Comparison of ENCODE assay signal across 18 cellular contexts in genomic region chr2:239108459-239108858, GRCh38.
DNase-seq lines count a peak whose midpoint lies in the region; ATAC-seq and TF ChIP-seq lines count a peak whose summit lies in the region.
"Had no signal": no experiment of that assay in that cellular context is flagged by ENCODE, and none has a peak within 500 bp of the region (broad histone marks: within the 10 kb centered on the region; RNA-seq: fewer than 3 reads in every experiment).

No MANE protein-coding gene starts in this region.

- peaks cover 76% of the 10 kb centered on the region for H3K36me3 ChIP-seq in BLaER1
- peaks cover 22 to 93% (median 25%) of the 10 kb centered on the region in 3 donors for H3K36me3 ChIP-seq in esophagus squamous epithelium
- H3K36me3 ChIP-seq in neuronal stem cell (replicated peaks in 1 of 2; ENCODE audit: control insufficient read depth in 2 of 2, insufficient read depth in 2 of 2, low read length in 2 of 2), result peaks cover 20 to 62% of the 10 kb centered on the region in 2 donors

- no peak overlapping the region for H2AK5ac ChIP-seq in neuronal stem cell (ENCODE audit: low read depth, low read length)

- H3K4me2 ChIP-seq in BLaER1, result peak overlapping the region; percentile 95; the same call in 1 of the 2 replicates
- no peak overlapping the region for H3K4me2 ChIP-seq in neuronal stem cell (ENCODE audit: insufficient read depth, low read length, poor library complexity, severe bottlenecking)

- no peak overlapping the region for H3K4ac ChIP-seq in neuronal stem cell (ENCODE audit: low read length)

- no peak overlapping the region for H4K91ac ChIP-seq in neuronal stem cell (ENCODE audit: low read depth, low read length, poor library complexity)

- H4K20me1 ChIP-seq in BLaER1, result peaks cover 38% of the 10 kb centered on the region

- peaks cover 4% of the 10 kb centered on the region for H3K79me1 ChIP-seq in neuronal stem cell (ENCODE audit: low read depth, low read length)

- H3K4me3 ChIP-seq in BLaER1 (no peak overlapping the region), esophagus squamous epithelium (no peak overlapping the region), neuronal stem cell (ENCODE audit: low read length in 2 of 2) (no peak overlapping the region)
- H3K4me3 ChIP-seq: SK-N-MC had no signal

- H3K14ac ChIP-seq in neuronal stem cell (ENCODE audit: low read length), result peak overlapping the region; percentile 56

- H3K27ac ChIP-seq in BLaER1 (no peak overlapping the region), esophagus squamous epithelium (peak overlapping the region in 3 of 4 donors; percentile 29 to 45 (median 34)), neuronal stem cell (replicated peaks; ENCODE audit: low read length) (no peak overlapping the region)
- H3K27ac ChIP-seq: SK-N-MC had no signal

- no peak overlapping the region for H2BK12ac ChIP-seq in neuronal stem cell (ENCODE audit: low read length)

- peak overlapping the region; percentile 48 for H3K18ac ChIP-seq in neuronal stem cell (ENCODE audit: low read length)

- H3K23ac ChIP-seq in neuronal stem cell (ENCODE audit: low read depth, low read length, poor library complexity), result no peak overlapping the region

- 64 to 92% methylated on average over 2 to 4 of the region's 6 CpGs for WGBS in esophagus squamous epithelium, 2 donors
- no CpG with 5 or more reads among the region's 6 CpGs for WGBS in neuronal stem cell (ENCODE audit: extremely low coverage in 2 of 2, insufficient read length in 2 of 2, insufficient replicate concordance in 1 of 2), 2 donors

- H3K9me3 ChIP-seq in BLaER1 (no peaks in the 10 kb centered on the region), esophagus squamous epithelium (no peaks in the 10 kb centered on the region), neuronal stem cell (replicated peaks in 1 of 2; ENCODE audit: control insufficient read depth in 2 of 2, insufficient read depth in 1 of 2, low read depth in 1 of 2, low read length in 2 of 2) (no peaks in the 10 kb centered on the region)

- no peak overlapping the region for H2BK15ac ChIP-seq in neuronal stem cell (ENCODE audit: low read length)

- H4K8ac ChIP-seq in neuronal stem cell (ENCODE audit: low read depth, low read length), result peak overlapping the region; percentile 43

- no peak for ATAC-seq in HG02588 (IDR thresholded peaks at IDR 0.05; ENCODE audit: unreplicated experiment)
- ATAC-seq in HG02571 (IDR thresholded peaks at IDR 0.05; ENCODE audit: unreplicated experiment), result no peak
- ATAC-seq: HCT116 had no signal

- DNase-seq in esophagus squamous epithelium (lab: John Stamatoyannopoulos, UW) (no peak), neuronal stem cell (ENCODE audit: low spot score) (no peak), NCI-H1092 (lab: John Stamatoyannopoulos, UW) (no peak), RKO (ENCODE audit: low spot score) (no peak)
- DNase-seq: C1 segment of cervical spinal cord; CD8-positive, alpha-beta memory T cell; EL; GOT3; NCI-H1694; NCI-H2081 treated with DMSO at 0.1 percent for 48 hours; NCI-H748 treated with DMSO at 0.1 percent for 48 hours; NK-92 treated with Interleukin-12 subunit alpha and Interleukin-12 subunit beta, amount 100 ng/mL, for 24 hours had no signal

- no peak overlapping the region for H2AFZ ChIP-seq in neuronal stem cell (ENCODE audit: low read length)

- no peak for TF ChIP-seq POLR2A in esophagus squamous epithelium (IDR thresholded peaks at IDR 0.05)

- no peak for TF ChIP-seq CTCF in esophagus squamous epithelium (IDR thresholded peaks at IDR 0.05)

- no peak overlapping the region for H2BK5ac ChIP-seq in neuronal stem cell (ENCODE audit: low read length)

- H2BK120ac ChIP-seq in neuronal stem cell (ENCODE audit: low read depth, low read length), result no peak overlapping the region

- H3K9ac ChIP-seq in BLaER1 (no peak overlapping the region), neuronal stem cell (ENCODE audit: low read depth, low read length, poor library complexity) (no peak overlapping the region)

- peaks cover 72% of the 10 kb centered on the region for H3K4me1 ChIP-seq in BLaER1
- H3K4me1 ChIP-seq in esophagus squamous epithelium, result peaks cover 0 to 21% (median 8%) of the 10 kb centered on the region in 3 donors
- no peaks in the 10 kb centered on the region for H3K4me1 ChIP-seq in neuronal stem cell (ENCODE audit: control insufficient read depth in 2 of 2, insufficient read depth in 1 of 2, low read depth in 1 of 2, low read length in 2 of 2)

- no peaks in the 10 kb centered on the region for H3K27me3 ChIP-seq in BLaER1
- H3K27me3 ChIP-seq in esophagus squamous epithelium, result no peaks in the 10 kb centered on the region
- no peaks in the 10 kb centered on the region for H3K27me3 ChIP-seq in neuronal stem cell (ENCODE audit: control insufficient read depth in 3 of 3, insufficient read depth in 3 of 3, low read depth in 1 of 3, low read length in 3 of 3)

- intact Hi-C loops in esophagus squamous epithelium (cut with DNase I), result no loop called here

TF ChIP-seq in PFSK-1, 5 proteins besides CTCF, POLR2A, EP300 and RAD21:
- TF ChIP-seq, protein P1, sequence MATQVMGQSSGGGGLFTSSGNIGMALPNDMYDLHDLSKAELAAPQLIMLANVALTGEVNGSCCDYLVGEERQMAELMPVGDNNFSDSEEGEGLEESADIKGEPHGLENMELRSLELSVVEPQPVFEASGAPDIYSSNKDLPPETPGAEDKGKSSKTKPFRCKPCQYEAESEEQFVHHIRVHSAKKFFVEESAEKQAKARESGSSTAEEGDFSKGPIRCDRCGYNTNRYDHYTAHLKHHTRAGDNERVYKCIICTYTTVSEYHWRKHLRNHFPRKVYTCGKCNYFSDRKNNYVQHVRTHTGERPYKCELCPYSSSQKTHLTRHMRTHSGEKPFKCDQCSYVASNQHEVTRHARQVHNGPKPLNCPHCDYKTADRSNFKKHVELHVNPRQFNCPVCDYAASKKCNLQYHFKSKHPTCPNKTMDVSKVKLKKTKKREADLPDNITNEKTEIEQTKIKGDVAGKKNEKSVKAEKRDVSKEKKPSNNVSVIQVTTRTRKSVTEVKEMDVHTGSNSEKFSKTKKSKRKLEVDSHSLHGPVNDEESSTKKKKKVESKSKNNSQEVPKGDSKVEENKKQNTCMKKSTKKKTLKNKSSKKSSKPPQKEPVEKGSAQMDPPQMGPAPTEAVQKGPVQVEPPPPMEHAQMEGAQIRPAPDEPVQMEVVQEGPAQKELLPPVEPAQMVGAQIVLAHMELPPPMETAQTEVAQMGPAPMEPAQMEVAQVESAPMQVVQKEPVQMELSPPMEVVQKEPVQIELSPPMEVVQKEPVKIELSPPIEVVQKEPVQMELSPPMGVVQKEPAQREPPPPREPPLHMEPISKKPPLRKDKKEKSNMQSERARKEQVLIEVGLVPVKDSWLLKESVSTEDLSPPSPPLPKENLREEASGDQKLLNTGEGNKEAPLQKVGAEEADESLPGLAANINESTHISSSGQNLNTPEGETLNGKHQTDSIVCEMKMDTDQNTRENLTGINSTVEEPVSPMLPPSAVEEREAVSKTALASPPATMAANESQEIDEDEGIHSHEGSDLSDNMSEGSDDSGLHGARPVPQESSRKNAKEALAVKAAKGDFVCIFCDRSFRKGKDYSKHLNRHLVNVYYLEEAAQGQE (IDR thresholded peaks at IDR 0.05; ENCODE audit: insufficient read depth in 1 of 2, low read depth in 2 of 2, low read length in 2 of 2), result peak; percentile 66 to 88
- TF ChIP-seq FOXP2 (optimal IDR thresholded peaks at IDR 0.05; ENCODE audit: borderline replicate concordance, extremely low read depth, extremely low read length, insufficient read depth) (no peak), POLR2AphosphoS5 (IDR thresholded peaks at IDR 0.05; ENCODE audit: low read depth, low read length) (no peak), TAF1 (IDR thresholded peaks at IDR 0.05; ENCODE audit: borderline replicate concordance, insufficient read depth, low read length) (no peak), SIN3A (IDR thresholded peaks at IDR 0.05; ENCODE audit: borderline replicate concordance, insufficient read depth, low read length) (no peak)

Comparison
In these comparisons a context has a peak if more than half of its experiments do, and no peak if none do; other contexts are left out.
1. H3K27ac ChIP-seq: peak in esophagus squamous epithelium (3 of 4); none in BLaER1 (single experiment) and neuronal stem cell (single experiment).